In genomic region chr15:68821898-68822380, GRCh38 we compare ENCODE assay signal across 1 cellular context.
TF ChIP-seq lines count a peak whose summit lies in the region.

No MANE protein-coding gene starts in this region.

TF ChIP-seq in SK-N-SH, 30 proteins besides CTCF, POLR2A, EP300 and RAD21 (continued from another document):
- TF ChIP-seq REST (IDR thresholded peaks at IDR 0.05; ENCODE audit: low read depth, low read length) (no peak), MEF2A (IDR thresholded peaks at IDR 0.05; ENCODE audit: borderline replicate concordance, low read depth) (no peak), GABPA (IDR thresholded peaks at IDR 0.05; ENCODE audit: low read depth) (no peak), MAX (IDR thresholded peaks at IDR 0.05; ENCODE audit: low read depth) (no peak)
